In the genomic region with DNA sequence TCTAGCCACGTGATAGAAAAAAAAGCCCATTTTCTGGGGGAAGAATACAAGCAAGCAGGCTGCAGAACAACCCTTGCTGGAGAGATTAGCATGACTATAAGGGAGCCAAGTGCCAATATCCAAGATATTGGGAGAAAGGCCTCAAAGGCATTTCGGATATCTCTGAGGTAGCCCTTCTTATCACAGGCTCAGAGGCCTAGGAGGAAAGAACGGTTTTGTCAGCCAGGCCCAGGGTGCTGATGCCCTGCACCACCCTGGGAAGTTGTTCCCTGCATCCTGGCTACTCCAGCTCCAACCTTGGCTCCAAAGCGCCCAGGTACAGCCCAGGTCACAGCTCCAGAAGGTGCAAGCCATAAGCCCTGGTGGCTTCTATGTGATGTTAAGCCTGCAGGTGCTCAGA, we compare ENCODE assay signal across 29 cellular contexts.
"Had no signal": no experiment of that assay in that cellular context is flagged by ENCODE, and none has a peak within 500 bp of the region (broad histone marks: within the 10 kb centered on the region; RNA-seq: fewer than 3 reads in every experiment).

No MANE protein-coding gene starts in this region.

- H3K36me3 ChIP-seq: stomach, suprapubic skin, thoracic aorta, thyroid gland, tibial artery, transverse colon, upper lobe of left lung, upper lobe of right lung, uterus, vagina had no signal

- FAIRE-seq: urothelium cell line had no signal

- H3K27me3 ChIP-seq: stomach, suprapubic skin, testis, thyroid gland, tibial artery, tibial nerve, transverse colon, upper lobe of left lung, upper lobe of right lung, uterus, vagina had no signal

- ATAC-seq: stimulated activated effector memory CD8-positive, alpha-beta T cell treated with anti-CD3 and anti-CD28 coated beads, Interleukin-12 subunit alpha, Interleukin-12 subunit beta, amount 100 ng/mL, for 72 hours; stimulated activated memory B cell treated with anti-CD40 and anti-IgM and Interleukin-4, amounts not matched to agents 10 μg/mL and 1 μg/mL and 100 μg/mL, for 72 hours; stimulated activated naive B cell treated with anti-CD40 and anti-IgM and Interleukin-4, amounts not matched to agents 10 μg/mL and 1 μg/mL and 100 μg/mL, for 72 hours; stimulated activated naive CD8-positive, alpha-beta T cell treated with anti-CD3 and anti-CD28 coated beads, Interleukin-15, amount 100 ng/mL, for 72 hours; stimulated activated naive CD8-positive, alpha-beta T cell treated with anti-CD3 and anti-CD28 coated beads, Interleukin-15, Interleukin-2, amounts not matched to agents 100 U/mL and 50 U/mL, for 24 hours; upper lobe of right lung had no signal

- H3K9me3 ChIP-seq: testis, thyroid gland, vagina had no signal

- H3K27me3 Mint-ChIP-seq: stimulated activated naive CD8-positive, alpha-beta T cell treated with anti-CD3 and anti-CD28 coated beads, Interleukin-15, amount 100 ng/mL, for 72 hours; stimulated activated naive CD8-positive, alpha-beta T cell treated with anti-CD3 and anti-CD28 coated beads, Interleukin-15, Interleukin-2, amounts not matched to agents 100 ng/mL and 50 ng/mL, for 24 hours; type B pancreatic cell had no signal

- DNase-seq: stimulated activated CD4-positive, alpha-beta T cell treated with anti-CD3 and anti-CD28 coated beads, Interleukin-2, amount 100 ng/mL, for 48 hours; stimulated activated CD4-positive, alpha-beta T cell treated with anti-CD3 and anti-CD28 coated beads, Interleukin-4, amount 100 ng/mL, for 1 hour; stimulated activated CD4-positive, alpha-beta T cell treated with anti-CD3 and anti-CD28 coated beads, Interleukin-4, amount 100 ng/mL, for 24 hours; stimulated activated CD4-positive, alpha-beta T cell treated with anti-CD3 and anti-CD28 coated beads, Interleukin-4, amount 100 ng/mL, for 4 hours; stimulated activated CD8-positive, alpha-beta memory T cell treated with anti-CD3 and anti-CD28 coated beads, Interleukin-4, amount 100 ng/mL, for 48 hours; stimulated activated naive B cell treated with anti-CD40 and anti-IgM and Interleukin-4, amounts not matched to agents 10 μg/mL and 1 μg/mL and 100 μg/mL, for 72 hours; stimulated activated naive CD4-positive, alpha-beta T cell; stimulated activated naive CD4-positive, alpha-beta T cell treated with Interleukin-2 at 50 U/mL for 16 hours; stimulated activated naive CD8-positive, alpha-beta T cell treated with anti-CD3 and anti-CD28 coated beads, Interleukin-15, amount 100 ng/mL, for 72 hours; stimulated activated naive CD8-positive, alpha-beta T cell treated with anti-CD3 and anti-CD28 coated beads, Interleukin-15, Interleukin-2, amounts not matched to agents 100 U/mL and 50 U/mL, for 24 hours; stomach; substantia nigra; testis; thyroid gland; tibial artery; transverse colon; trophoblast cell; upper lobe of left lung; upper lobe of right lung; uterus had no signal

- H3K36me3 Mint-ChIP-seq: stimulated activated effector memory CD8-positive, alpha-beta T cell treated with anti-CD3 and anti-CD28 coated beads, Interleukin-12 subunit alpha, Interleukin-12 subunit beta, amount 100 ng/mL, for 72 hours; stimulated activated memory B cell treated with anti-CD40 and anti-IgM and Interleukin-4, amounts not matched to agents 10 μg/mL and 1 μg/mL and 100 μg/mL, for 72 hours had no signal

- H3K27ac Mint-ChIP-seq: stimulated activated effector memory CD8-positive, alpha-beta T cell treated with anti-CD3 and anti-CD28 coated beads, Interleukin-12 subunit alpha, Interleukin-12 subunit beta, amount 100 ng/mL, for 72 hours; stimulated activated memory B cell treated with anti-CD40 and anti-IgM and Interleukin-4, amounts not matched to agents 10 μg/mL and 1 μg/mL and 100 μg/mL, for 72 hours; stimulated activated naive B cell treated with anti-CD40 and anti-IgM and Interleukin-4, amounts not matched to agents 10 μg/mL and 1 μg/mL and 100 μg/mL, for 72 hours; stimulated activated naive CD8-positive, alpha-beta T cell treated with anti-CD3 and anti-CD28 coated beads, Interleukin-15, amount 100 ng/mL, for 72 hours; stimulated activated naive CD8-positive, alpha-beta T cell treated with anti-CD3 and anti-CD28 coated beads, Interleukin-15, Interleukin-2, amounts not matched to agents 100 ng/mL and 50 ng/mL, for 24 hours; type B pancreatic cell had no signal

- H3K4me1 ChIP-seq: stomach, suprapubic skin, testis, thyroid gland, tibial artery, tibial nerve, transverse colon, upper lobe of left lung, upper lobe of right lung, uterus, vagina had no signal

- H3K4me1 Mint-ChIP-seq: stimulated activated effector memory CD8-positive, alpha-beta T cell treated with anti-CD3 and anti-CD28 coated beads, Interleukin-12 subunit alpha, Interleukin-12 subunit beta, amount 100 ng/mL, for 72 hours; stimulated activated memory B cell treated with anti-CD40 and anti-IgM and Interleukin-4, amounts not matched to agents 10 μg/mL and 1 μg/mL and 100 μg/mL, for 72 hours; stimulated activated naive B cell treated with anti-CD40 and anti-IgM and Interleukin-4, amounts not matched to agents 10 μg/mL and 1 μg/mL and 100 μg/mL, for 72 hours; stimulated activated naive CD8-positive, alpha-beta T cell treated with anti-CD3 and anti-CD28 coated beads, Interleukin-15, amount 100 ng/mL, for 72 hours had no signal

- H3K4me3 Mint-ChIP-seq: stimulated activated effector memory CD8-positive, alpha-beta T cell treated with anti-CD3 and anti-CD28 coated beads, Interleukin-12 subunit alpha, Interleukin-12 subunit beta, amount 100 ng/mL, for 72 hours; stimulated activated memory B cell treated with anti-CD40 and anti-IgM and Interleukin-4, amounts not matched to agents 10 μg/mL and 1 μg/mL and 100 μg/mL, for 72 hours; stimulated activated naive B cell treated with anti-CD40 and anti-IgM and Interleukin-4, amounts not matched to agents 10 μg/mL and 1 μg/mL and 100 μg/mL, for 72 hours; stimulated activated naive CD8-positive, alpha-beta T cell treated with anti-CD3 and anti-CD28 coated beads, Interleukin-15, amount 100 ng/mL, for 72 hours; stimulated activated naive CD8-positive, alpha-beta T cell treated with anti-CD3 and anti-CD28 coated beads, Interleukin-15, Interleukin-2, amounts not matched to agents 100 ng/mL and 50 ng/mL, for 24 hours; type B pancreatic cell had no signal

- H3K4me3 ChIP-seq: stomach, suprapubic skin, testis, thoracic aorta, thyroid gland, tibial artery, tibial nerve, transverse colon, upper lobe of left lung, upper lobe of right lung, uterus, vagina had no signal

- H3K27ac ChIP-seq: stomach, suprapubic skin, testis, thoracic aorta, thyroid gland, tibial artery, tibial nerve, transverse colon, upper lobe of left lung, upper lobe of right lung, uterus, vagina had no signal
